In the genomic region with DNA sequence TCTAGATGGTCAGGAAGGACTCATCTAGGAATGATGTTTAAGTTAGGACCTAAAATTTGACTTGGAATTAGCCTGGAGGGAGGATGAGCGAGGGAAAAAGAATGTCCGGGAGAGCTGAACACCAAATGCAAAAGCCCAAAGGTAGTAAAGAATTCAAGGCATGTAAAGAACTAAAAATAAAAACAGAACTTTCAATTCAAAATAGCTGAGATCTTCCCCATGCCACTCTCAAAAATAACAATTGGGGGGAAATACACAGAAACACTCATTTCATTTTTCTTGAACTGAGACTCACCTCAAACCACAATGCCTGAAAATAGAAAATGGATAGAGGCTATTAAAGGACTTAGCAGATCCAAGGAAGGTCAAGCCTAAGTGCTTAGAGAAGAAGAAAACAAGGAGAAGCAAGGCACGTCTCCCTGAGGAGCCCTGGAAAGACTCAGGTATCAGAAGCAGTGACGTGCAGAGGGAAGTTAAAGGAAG, we compare ENCODE assay signal across 15 cellular contexts. TPM values are rescaled to one million over a fixed set of nuclear protein-coding genes. Genes with fewer than 3 reads are reported as not detected.
DNase-seq lines count a peak whose midpoint lies in the region; ATAC-seq and TF ChIP-seq lines count a peak whose summit lies in the region.
"Had no signal": no experiment of that assay in that cellular context is flagged by ENCODE, and none has a peak within 500 bp of the region (broad histone marks: within the 10 kb centered on the region; RNA-seq: fewer than 3 reads in every experiment).

No MANE protein-coding gene starts in this region.

- H3K9me3 ChIP-seq in PC-9 (ENCODE audit: insufficient read depth, low read depth) (no peaks in the 10 kb centered on the region), WERI-Rb-1 (ENCODE audit: severe bottlenecking) (no peaks in the 10 kb centered on the region)
- H3K9me3 ChIP-seq: uterus had no signal

- H3K27me3 ChIP-seq in PC-9 (ENCODE audit: insufficient read depth, low read depth) (no peaks in the 10 kb centered on the region), WERI-Rb-1 (ENCODE audit: insufficient read depth, low read depth, severe bottlenecking) (no peaks in the 10 kb centered on the region)
- H3K27me3 ChIP-seq: uterus had no signal

- DNase-seq in A172 (ENCODE audit: low spot score) (peak; percentile 41), GM12865 (ENCODE audit: low read depth) (peak; percentile 46), PC-9 (peak; percentile 43 to 53), foreskin fibroblast (peak; percentile 35 to 63), WERI-Rb-1 (no peak)
- DNase-seq in activated effector memory CD4-positive, alpha-beta T cell treated with Interleukin-2 at 50 U/mL for 16 hours = no peak
- DNase-seq: activated CD4-positive, alpha-beta T cell treated with anti-CD3 and anti-CD28 coated beads, Interleukin-2, amount 50 U/mL, for 1 hour; NCI-H146; nucleus accumbens; stimulated activated CD4-positive, alpha-beta T cell treated with anti-CD3 and anti-CD28 coated beads, Interleukin-12 subunit alpha, Interleukin-12 subunit beta, amount 100 ng/mL, for 4 hours; uterus had no signal

- H3K4me2 ChIP-seq in PC-9 = peak overlapping the region; percentile 66

- BruUV-seq in PC-9 (replicated peaks; lab: Mats Ljungman, UMichigan) = no TSS peak

- TF ChIP-seq CTCF in GM12865 (IDR thresholded peaks at IDR 0.05; ENCODE audit: insufficient read depth, low read depth, low read length, missing control alignments) = no peak
- no peak for TF ChIP-seq CTCF in PC-9 (conservative IDR thresholded peaks at IDR 0.05)
- no peak for TF ChIP-seq CTCF in foreskin fibroblast (IDR thresholded peaks at IDR 0.05; ENCODE audit: low read depth, low read length)
- no peak for TF ChIP-seq CTCF in WERI-Rb-1 (IDR thresholded peaks at IDR 0.05; ENCODE audit: low read depth, low read length)

- peak overlapping the region; percentile 23; the same call in 1 of the 2 replicates for H2AFZ ChIP-seq in PC-9

- H4K20me1 ChIP-seq in PC-9 (ENCODE audit: insufficient read depth) = no peaks in the 10 kb centered on the region

- H3K36me3 ChIP-seq in PC-9 (ENCODE audit: low read depth) (no peaks in the 10 kb centered on the region), WERI-Rb-1 (no peaks in the 10 kb centered on the region)
- H3K36me3 ChIP-seq: uterus had no signal

- H3F3A ChIP-seq in PC-9 (ENCODE audit: insufficient read depth, low read depth) = peaks cover 24% of the 10 kb centered on the region

- H3K9me2 ChIP-seq in PC-9 (ENCODE audit: insufficient read depth) = no peaks in the 10 kb centered on the region

- peaks cover 27% of the 10 kb centered on the region for H3K4me1 ChIP-seq in PC-9 (replicated peaks; ENCODE audit: insufficient read depth)
- H3K4me1 ChIP-seq: uterus had no signal

- POLR2A ChIA-PET in PC-9 (lab: Charles Lee; ENCODE audit: unreplicated experiment) = interaction anchor here (0.5 to 0.7 kb wide), 4 partner anchors 9 to 389 kb away, joined by 3 to 4 read pairs (median 4); no protein-coding TSS in a partner anchor

- CTCF ChIA-PET in PC-9 (lab: Charles Lee) = interaction anchor here (0.7 kb wide), 1 partner anchor 12 kb away, joined by 3 read pairs; no protein-coding TSS in a partner anchor

- peak overlapping the region; percentile 73 for H3K27ac ChIP-seq in PC-9
- no peak overlapping the region for H3K27ac ChIP-seq in WERI-Rb-1
- H3K27ac ChIP-seq: uterus had no signal

- no peak overlapping the region; the same call in 1 of the 2 replicates for H3K4me3 ChIP-seq in GM12865 (ENCODE audit: low read depth, low read length)
- H3K4me3 ChIP-seq in PC-9 = peak overlapping the region; percentile 15; the same call in 1 of the 2 replicates
- H3K4me3 ChIP-seq in foreskin fibroblast (ENCODE audit: low read depth in 1 of 2, low read length in 2 of 2) = no peak overlapping the region
- no peak overlapping the region for H3K4me3 ChIP-seq in WERI-Rb-1 (ENCODE audit: low read depth, low read length)
- H3K4me3 ChIP-seq: uterus had no signal

- H3K79me2 ChIP-seq in PC-9 (ENCODE audit: low read depth) = no peaks in the 10 kb centered on the region

- intact Hi-C loops in PC-9 (cut with micrococcal nuclease; ENCODE audit: unreplicated experiment) = no loop called here

- ATAC-seq in GM18502 (IDR thresholded peaks at IDR 0.05; ENCODE audit: poor library complexity, unreplicated experiment) (no peak), GM18873 (IDR thresholded peaks at IDR 0.05; ENCODE audit: low FRiP score, unreplicated experiment) (no peak)

RNA-seq across cellular contexts. Expression of gene PXT1, which starts 10.5 kb away (rescaled TPM):
- not detected in 2 replicates for total RNA-seq in A172 (2014; rRNA removed; shearing (Covaris generic))
- total RNA-seq in PC-9 (2021) = not detected in 2 replicates
- total RNA-seq: frontal cortex, G401, uterus had no signal

RNA-seq across cellular contexts. Expression of gene KCTD20, which starts 10.6 kb away (rescaled TPM):
- total RNA-seq in A172 (2014; rRNA removed; shearing (Covaris generic)) = 93.6 and 99.3 TPM in 2 replicates
- 34.2 and 42.5 TPM in 2 replicates for total RNA-seq in PC-9 (2021)

RNA-seq across cellular contexts. Expression of gene ETV7, which starts 44.7 kb away (rescaled TPM):
- 0.24 TPM in 1 of 2 replicates, not detected in the other for total RNA-seq in A172 (2014; rRNA removed; shearing (Covaris generic))
- total RNA-seq in PC-9 (2021) = 0.57 and 0.83 TPM in 2 replicates
- total RNA-seq: frontal cortex had no signal

Comparison
In these comparisons a context has a peak if more than half of its experiments do, and no peak if none do; other contexts are left out.
1. DNase-seq: peak in A172 (single experiment), GM12865 (single experiment), PC-9 (2 of 2) and foreskin fibroblast (2 of 2); none in activated effector memory CD4-positive, alpha-beta T cell treated with Interleukin-2 at 50 U/mL for 16 hours (single experiment) and WERI-Rb-1 (single experiment).